In the genomic region with DNA sequence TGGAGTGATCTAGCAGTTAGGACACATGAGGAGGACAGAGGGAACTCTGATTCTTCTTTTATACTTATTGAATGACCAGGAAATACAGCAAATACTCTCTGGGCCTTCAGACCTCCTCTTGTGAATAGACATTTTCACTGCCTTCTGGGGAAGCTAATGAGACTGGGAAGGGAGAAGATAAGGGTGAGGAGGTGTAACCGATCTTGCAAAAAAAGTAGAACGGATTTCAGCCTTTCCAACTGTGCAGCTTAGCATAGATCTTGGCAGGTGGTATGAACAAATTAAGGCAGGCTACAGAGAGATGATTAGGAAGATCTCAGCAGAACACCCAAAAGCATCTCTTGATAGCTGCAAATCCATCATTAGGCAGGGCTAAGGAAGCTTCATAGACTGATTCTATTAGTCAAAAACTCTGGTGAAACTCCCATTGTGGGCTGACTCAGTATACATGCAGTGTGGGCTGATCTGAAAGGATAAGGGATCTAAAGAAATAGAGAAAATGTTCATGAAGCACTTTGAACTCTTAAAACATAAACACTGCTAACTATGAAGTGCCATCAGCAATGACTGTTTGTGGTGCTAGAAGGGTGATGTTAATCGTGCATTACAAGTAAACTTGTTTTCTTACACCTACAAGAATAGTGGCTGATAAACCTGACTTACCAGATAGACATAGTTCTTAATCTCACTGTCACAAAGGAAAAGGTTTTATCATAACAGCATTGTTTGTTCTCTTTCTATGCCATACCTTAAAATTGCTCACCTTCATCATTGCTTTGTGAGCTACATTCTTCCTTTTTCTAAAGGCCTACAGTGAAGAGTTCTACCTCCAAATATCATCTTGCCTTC, we compare ENCODE assay signal across 23 cellular contexts.
"Had no signal": no experiment of that assay in that cellular context is flagged by ENCODE, and none has a peak within 500 bp of the region (broad histone marks: within the 10 kb centered on the region; RNA-seq: fewer than 3 reads in every experiment).

No MANE protein-coding gene starts in this region.

- H3K9ac ChIP-seq: neural progenitor cell had no signal

- H3K79me2 ChIP-seq: hepatocyte had no signal

- H3K27ac ChIP-seq: cardiac muscle cell, esophagus muscularis mucosa, hepatocyte, lower lobe of right lung, neural progenitor cell, psoas muscle, right atrium auricular region, tibial artery, uterus had no signal

- H3K4me3 ChIP-seq: cardiac muscle cell, esophagus muscularis mucosa, hepatocyte, lower lobe of right lung, neural progenitor cell, psoas muscle, right atrium auricular region, tibial artery, uterus had no signal

- H3K27me3 ChIP-seq: cardiac muscle cell, esophagus muscularis mucosa, hepatocyte, neural progenitor cell, right atrium auricular region, tibial artery, uterus had no signal

- H3K9me3 ChIP-seq: esophagus muscularis mucosa, lower lobe of right lung, psoas muscle, tibial artery, uterus had no signal

- H3K4me1 ChIP-seq: lower lobe of right lung, psoas muscle, right atrium auricular region, tibial artery, uterus had no signal

- H2AFZ ChIP-seq: hepatocyte, neural progenitor cell had no signal

- ATAC-seq: left lobe of liver; lower lobe of right lung; naive thymus-derived CD8-positive, alpha-beta T cell; psoas muscle; T-helper 17 cell had no signal

- H3K4me2 ChIP-seq: hepatocyte, neural progenitor cell had no signal

- FAIRE-seq: frontal cortex had no signal

- H3K36me3 ChIP-seq: cardiac muscle cell, esophagus muscularis mucosa, lower lobe of right lung, neural progenitor cell, right atrium auricular region, tibial artery, uterus had no signal

- DNase-seq: activated CD4-positive, alpha-beta memory T cell treated with anti-CD3 and anti-CD28 coated beads, Interleukin-2, amount 10 ng/mL, durations not matched to agents 7 days and 5 days; activated CD4-positive, alpha-beta T cell treated with anti-CD3 and anti-CD28 coated beads for 48 hours; activated CD4-positive, CD25-positive, alpha-beta regulatory T cell; activated effector memory CD4-positive, alpha-beta T cell treated with anti-CD3 and anti-CD28 coated beads, Interleukin-2, amount 50 U/mL, for 16 hours; activated naive CD4-positive, alpha-beta T cell treated with anti-CD3 and anti-CD28 coated beads, Interleukin-2, amount 10 ng/mL, durations not matched to agents 7 days and 5 days; amygdala; glutamatergic neuron; immature natural killer cell; lower lobe of right lung; naive thymus-derived CD8-positive, alpha-beta T cell; psoas muscle; stimulated activated CD4-positive, alpha-beta T cell treated with anti-CD3 and anti-CD28 coated beads, Interleukin-12 subunit alpha, Interleukin-12 subunit beta, amount 100 ng/mL, for 4 hours; substantia nigra; T-helper 17 cell; tibial artery; uterus had no signal
